ENCODE assay signal across 17 cellular contexts in genomic region chr10:95329296-95329695, GRCh38. TPM values are rescaled to one million over a fixed set of nuclear protein-coding genes. Genes with fewer than 3 reads are reported as not detected.
DNase-seq lines count a peak whose midpoint lies in the region; ATAC-seq and TF ChIP-seq lines count a peak whose summit lies in the region.
"Had no signal": no experiment of that assay in that cellular context is flagged by ENCODE, and none has a peak within 500 bp of the region (broad histone marks: within the 10 kb centered on the region; RNA-seq: fewer than 3 reads in every experiment).

No MANE protein-coding gene starts in this region.

- H3K9me3 ChIP-seq in left ventricle myocardium inferior (replicated peaks) (no peaks in the 10 kb centered on the region), right cardiac atrium (ENCODE audit: control insufficient read depth, low read length) (no peaks in the 10 kb centered on the region), esophagus squamous epithelium (no peaks in the 10 kb centered on the region), skeletal muscle tissue (ENCODE audit: control insufficient read depth in 3 of 3, low read length in 3 of 3) (no peaks in the 10 kb centered on the region), aorta (ENCODE audit: control insufficient read depth, low read length) (no peaks in the 10 kb centered on the region)
- H3K9me3 ChIP-seq: BLaER1 had no signal

- TF ChIP-seq CTCF in left ventricle myocardium inferior (IDR thresholded peaks at IDR 0.05; ENCODE audit: borderline replicate concordance): no peak
- no peak for TF ChIP-seq CTCF in esophagus squamous epithelium (IDR thresholded peaks at IDR 0.05)

- H3K4me1 ChIP-seq in left ventricle myocardium inferior (peaks cover 99% of the 10 kb centered on the region), right cardiac atrium (ENCODE audit: control insufficient read depth, insufficient read depth, low read length) (peaks cover 8% of the 10 kb centered on the region), esophagus squamous epithelium (peaks cover 4 to 40% (median 9%) of the 10 kb centered on the region in 3 donors), skeletal muscle tissue (ENCODE audit: control insufficient read depth in 3 of 3, insufficient read depth in 3 of 3, low read length in 3 of 3) (peaks cover 27 to 52% (median 39%) of the 10 kb centered on the region in 3 donors), aorta (ENCODE audit: control insufficient read depth in 1 of 2, insufficient read depth in 2 of 2, low read length in 2 of 2) (peaks cover 2 to 6% of the 10 kb centered on the region in 2 donors)

- no peak for ATAC-seq in right cardiac atrium
- no peak for ATAC-seq in aorta (ENCODE audit: low FRiP score)
- ATAC-seq in GM18498 (IDR thresholded peaks at IDR 0.05; ENCODE audit: unreplicated experiment): no peak
- ATAC-seq: Panc1, Right ventricle myocardium inferior had no signal

- WGBS in right cardiac atrium: 86% methylated on average over 9 of the region's 9 CpGs
- WGBS in esophagus squamous epithelium, 2 donors: 53 to 61% methylated on average over 9 of the region's 9 CpGs
- 74 to 75% methylated on average over 9 of the region's 9 CpGs for WGBS in aorta, 2 donors

- H3K27me3 ChIP-seq in left ventricle myocardium inferior (ENCODE audit: low read depth): no peaks in the 10 kb centered on the region
- H3K27me3 ChIP-seq in right cardiac atrium (ENCODE audit: control insufficient read depth, insufficient read depth): no peaks in the 10 kb centered on the region
- H3K27me3 ChIP-seq in esophagus squamous epithelium: no peaks in the 10 kb centered on the region
- no peaks in the 10 kb centered on the region for H3K27me3 ChIP-seq in skeletal muscle tissue (ENCODE audit: control insufficient read depth in 3 of 3, insufficient read depth in 3 of 3, low read length in 3 of 3)
- no peaks in the 10 kb centered on the region for H3K27me3 ChIP-seq in aorta (ENCODE audit: control insufficient read depth in 1 of 2, insufficient read depth in 2 of 2, low read length in 1 of 2)
- H3K27me3 ChIP-seq: BLaER1 had no signal

- H3K9ac ChIP-seq in skeletal muscle tissue (ENCODE audit: low read depth in 1 of 3, low read length in 3 of 3): no peak overlapping the region
- H3K9ac ChIP-seq: BLaER1 had no signal

- H3K4me3 ChIP-seq in left ventricle myocardium inferior: no peak overlapping the region
- H3K4me3 ChIP-seq in right cardiac atrium (ENCODE audit: low read length): no peak overlapping the region
- no peak overlapping the region for H3K4me3 ChIP-seq in esophagus squamous epithelium
- no peak overlapping the region for H3K4me3 ChIP-seq in skeletal muscle tissue (ENCODE audit: low read length in 3 of 3)
- no peak overlapping the region for H3K4me3 ChIP-seq in aorta (ENCODE audit: low read length in 2 of 2)
- H3K4me3 ChIP-seq: BLaER1 had no signal

- no peak for DNase-seq in left ventricle myocardium inferior
- no peak for DNase-seq in right cardiac atrium
- DNase-seq in esophagus squamous epithelium (lab: John Stamatoyannopoulos, UW): no peak
- no peak for DNase-seq in aorta
- no peak for DNase-seq in medulla oblongata (ENCODE audit: extremely low spot score)
- no peak for DNase-seq in NK-92 treated with Interleukin-12 subunit alpha and Interleukin-12 subunit beta, amount 100 ng/mL, for 24 hours (lab: John Stamatoyannopoulos, UW)
- DNase-seq: 8988T; CD8-positive, alpha-beta memory T cell; NCI-H1092; NCI-H2107; NCI-H226; NCI-H526 treated with DMSO at 0.1 percent for 48 hours had no signal

- TF ChIP-seq POLR2A in esophagus squamous epithelium (IDR thresholded peaks at IDR 0.05): no peak

- H3K36me3 ChIP-seq in left ventricle myocardium inferior (peaks cover 58% of the 10 kb centered on the region), esophagus squamous epithelium (no peaks in the 10 kb centered on the region), skeletal muscle tissue (ENCODE audit: control insufficient read depth in 3 of 3, insufficient read depth in 3 of 3, low read length in 3 of 3) (peaks cover 7 to 21% (median 9%) of the 10 kb centered on the region in 3 donors), aorta (ENCODE audit: control insufficient read depth in 1 of 2, insufficient read depth in 2 of 2, low read length in 1 of 2) (peaks cover 5% of the 10 kb centered on the region in 2 donors)

- intact Hi-C loops in left ventricle myocardium inferior (cut with micrococcal nuclease): no loop called here
- intact Hi-C loops in right cardiac atrium (cut with DNase I): no loop called here
- intact Hi-C loops in esophagus squamous epithelium (cut with DNase I): no loop called here
- intact Hi-C loops in aorta (cut with DNase I): no loop called here

- H3K27ac ChIP-seq in left ventricle myocardium inferior (replicated peaks) (peak overlapping the region; percentile 70), right cardiac atrium (ENCODE audit: low read length) (no peak overlapping the region), esophagus squamous epithelium (peak overlapping the region; percentile 2 to 53 (median 19)), skeletal muscle tissue (ENCODE audit: low read depth, low read length) (peak overlapping the region; percentile 8), aorta (ENCODE audit: low read depth in 1 of 2, low read length in 2 of 2) (peak overlapping the region; percentile 45 to 64)
- H3K27ac ChIP-seq: BLaER1 had no signal

RNA-seq across cellular contexts. Expression of gene PDLIM1, which starts 38.5 kb away (rescaled TPM):
- total RNA-seq in left ventricle myocardium inferior: 358 TPM
- 100 to 1,000 TPM; 159 to 227 (median 169) TPM for total RNA-seq in right cardiac atrium
- 211 TPM for polyA plus RNA-seq in right cardiac atrium
- total RNA-seq in esophagus squamous epithelium: 100 to 1,000 TPM in 1 of 4 donors, 10 to 100 TPM in 3; 59.5 to 142 (median 79.2) TPM
- 9.9 TPM for total RNA-seq in skeletal muscle tissue
- total RNA-seq in aorta: 100 to 1,000 TPM; 243 to 273 TPM
- polyA plus RNA-seq in aorta: 100 to 1,000 TPM; 159 to 232 TPM
